In genomic region chr1:68918563-68918962, GRCh38 we compare ENCODE assay signal across 23 cellular contexts.
"Had no signal": no experiment of that assay in that cellular context is flagged by ENCODE, and none has a peak within 500 bp of the region (broad histone marks: within the 10 kb centered on the region; RNA-seq: fewer than 3 reads in every experiment).

No MANE protein-coding gene starts in this region.

- DNase-seq: activated CD4-positive, alpha-beta T cell treated with anti-CD3 and anti-CD28 coated beads for 1 hour; activated CD8-positive, alpha-beta memory T cell treated with anti-CD3 and anti-CD28 coated beads for 24 hours; activated CD8-positive, alpha-beta memory T cell treated with anti-CD3 and anti-CD28 coated beads, Interleukin-2, amount 50 U/mL, for 48 hours; activated naive CD4-positive, alpha-beta T cell treated with anti-CD3 and anti-CD28 coated beads for 36 hours; activated naive CD8-positive, alpha-beta T cell treated with anti-CD3 and anti-CD28 coated beads, Interleukin-2, amount 10 ng/mL, durations not matched to agents 7 days and 5 days; activated T-cell treated with anti-CD3 and anti-CD28 coated beads, Interleukin-2, amount 50 U/mL, for 4 hours; amniotic stem cell; gastrocnemius medialis; head of caudate nucleus; islet precursor cell; naive thymus-derived CD4-positive, alpha-beta T cell; occipital lobe; small intestine; stimulated activated CD4-positive, alpha-beta T cell treated with anti-CD3 and anti-CD28 coated beads, Interleukin-2, amount 100 ng/mL, for 24 hours; stimulated activated CD8-positive, alpha-beta memory T cell treated with anti-CD3 and anti-CD28 coated beads, Interleukin-4, amount 100 ng/mL, for 48 hours; stimulated activated naive CD4-positive, alpha-beta T cell; WERI-Rb-1 had no signal

- H3K27ac Mint-ChIP-seq: activated naive CD4-positive, alpha-beta T cell treated with anti-CD3 and anti-CD28 coated beads for 36 hours; activated naive CD8-positive, alpha-beta T cell treated with anti-CD3 and anti-CD28 coated beads, Interleukin-2, amount 10 ng/mL, durations not matched to agents 7 days and 5 days; naive thymus-derived CD4-positive, alpha-beta T cell; T-helper 2 cell treated with Interferon-gamma antibody and Interleukin-4, amounts not matched to agents 5 μg/mL and 100 μg/mL, for 36 hours; type B pancreatic cell had no signal

- H3K27me3 Mint-ChIP-seq: activated naive CD8-positive, alpha-beta T cell treated with anti-CD3 and anti-CD28 coated beads, Interleukin-2, amount 10 ng/mL, durations not matched to agents 7 days and 5 days; naive thymus-derived CD4-positive, alpha-beta T cell had no signal

- H3K9me3 Mint-ChIP-seq: neural crest cell, type B pancreatic cell had no signal

- FAIRE-seq: bronchial epithelial cell, small intestine had no signal

- ATAC-seq: activated T-cell treated with anti-CD3 and anti-CD28 coated beads, Interleukin-2, amount 50 U/mL, for 4 hours; gastrocnemius medialis; left lobe of liver; naive thymus-derived CD4-positive, alpha-beta T cell; sciatic nerve had no signal

- H3K4me1 Mint-ChIP-seq: activated naive CD8-positive, alpha-beta T cell treated with anti-CD3 and anti-CD28 coated beads, Interleukin-2, amount 10 ng/mL, durations not matched to agents 7 days and 5 days; naive thymus-derived CD4-positive, alpha-beta T cell; neural crest cell had no signal

- H3K36me3 Mint-ChIP-seq: activated naive CD8-positive, alpha-beta T cell treated with anti-CD3 and anti-CD28 coated beads, Interleukin-2, amount 10 ng/mL, durations not matched to agents 7 days and 5 days; naive thymus-derived CD4-positive, alpha-beta T cell; type B pancreatic cell had no signal

- H3K4me3 Mint-ChIP-seq: activated naive CD4-positive, alpha-beta T cell treated with anti-CD3 and anti-CD28 coated beads for 36 hours; activated naive CD8-positive, alpha-beta T cell treated with anti-CD3 and anti-CD28 coated beads, Interleukin-2, amount 10 ng/mL, durations not matched to agents 7 days and 5 days; activated T-cell treated with anti-CD3 and anti-CD28 coated beads, Interleukin-2, amount 50 U/mL, for 4 hours; naive thymus-derived CD4-positive, alpha-beta T cell; neural crest cell; T-helper 2 cell treated with Interferon-gamma antibody and Interleukin-4, amounts not matched to agents 5 μg/mL and 100 μg/mL, for 36 hours; type B pancreatic cell had no signal
